1 cellular context compared by ENCODE assay signal in the genomic region with DNA sequence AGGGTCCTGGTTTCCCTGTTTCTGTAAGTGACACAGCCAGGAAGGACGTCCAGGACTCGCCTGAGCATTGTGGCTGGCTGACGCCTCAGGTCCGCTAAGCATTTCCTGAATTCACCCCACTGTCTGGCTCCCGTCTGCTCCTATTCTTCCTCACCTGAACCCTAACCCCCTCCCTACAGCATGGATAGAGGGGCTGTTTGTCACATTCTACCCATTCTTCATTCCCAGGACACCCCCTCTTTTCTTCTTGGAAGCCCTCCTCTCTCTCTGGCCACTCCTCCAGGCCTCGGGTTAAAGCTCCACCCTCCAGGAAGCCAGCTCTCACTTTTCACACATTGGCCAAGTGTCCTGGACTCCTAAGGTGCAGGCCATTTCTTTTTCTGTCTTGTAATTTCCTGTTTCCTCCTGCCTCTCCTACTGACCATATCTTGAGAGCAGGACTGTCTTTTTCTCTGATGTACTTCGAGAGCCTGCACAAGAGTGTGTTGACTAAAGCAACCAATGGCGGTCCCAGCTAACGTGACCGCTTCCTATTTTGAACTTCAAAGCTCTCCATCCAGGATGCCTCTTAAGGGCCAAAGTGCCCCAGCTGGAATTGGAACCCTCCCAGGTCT.
TF ChIP-seq lines count a peak whose summit lies in the region.

No MANE protein-coding gene starts in this region.

TF ChIP-seq in IMR-90, 13 proteins besides CTCF, POLR2A, EP300 and RAD21:
- no peak for TF ChIP-seq NFE2L2 (IDR thresholded peaks at IDR 0.05; ENCODE audit: low read depth, low read length)
- TF ChIP-seq SMC3 (IDR thresholded peaks at IDR 0.05; ENCODE audit: low read depth, low read length): no peak
- TF ChIP-seq CEBPB (IDR thresholded peaks at IDR 0.05; ENCODE audit: low read depth, low read length): no peak
- no peak for TF ChIP-seq RFX5 (IDR thresholded peaks at IDR 0.05; ENCODE audit: low read depth, low read length)
- no peak for TF ChIP-seq MAZ (IDR thresholded peaks at IDR 0.05; ENCODE audit: borderline replicate concordance, low read depth, low read length)
